14 cellular contexts compared by ENCODE assay signal in genomic region chr5:40842351-40842750, GRCh38. TPM values are rescaled to one million over a fixed set of nuclear protein-coding genes. Genes with fewer than 3 reads are reported as not detected.
DNase-seq lines count a peak whose midpoint lies in the region; ATAC-seq and TF ChIP-seq lines count a peak whose summit lies in the region.
"Had no signal": no experiment of that assay in that cellular context is flagged by ENCODE, and none has a peak within 500 bp of the region (broad histone marks: within the 10 kb centered on the region; RNA-seq: fewer than 3 reads in every experiment).

No MANE protein-coding gene starts in this region.

- TF ChIP-seq CTCF in DOHH2 (IDR thresholded peaks at IDR 0.05; ENCODE audit: low read depth, low read length, poor library complexity, severe bottlenecking) (no peak), fibroblast of pulmonary artery (IDR thresholded peaks at IDR 0.05; ENCODE audit: low read length, missing control alignments) (no peak)

- H3K27me3 Mint-ChIP-seq in T-cell = peaks cover 4 to 10% of the 10 kb centered on the region in 2 donors
- peaks cover 18% of the 10 kb centered on the region for H3K27me3 Mint-ChIP-seq in T-helper 2 cell treated with Interferon-gamma antibody and Interleukin-4, amounts not matched to agents 5 μg/mL and 100 μg/mL, for 36 hours (ENCODE audit: low read depth)

- no peak for DNase-seq in SJCRH30
- peak; percentile 33 for DNase-seq in fibroblast of pulmonary artery (ENCODE audit: low read depth)
- DNase-seq in renal cortical epithelial cell (ENCODE audit: low read depth) = peak; percentile 19
- no peak for DNase-seq in T-cell
- DNase-seq in SHP77 treated with DMSO at 0.1 percent for 48 hours (lab: John Stamatoyannopoulos, UW) = no peak
- no peak for DNase-seq in T-helper 2 cell treated with Interferon-gamma antibody and Interleukin-4, amounts not matched to agents 5 μg/mL and 100 μg/mL, for 36 hours (ENCODE audit: low spot score)
- DNase-seq: activated CD4-positive, alpha-beta T cell treated with anti-CD3 and anti-CD28 coated beads for 1 hour; activated naive CD8-positive, alpha-beta T cell treated with anti-CD3 and anti-CD28 coated beads, Interleukin-2, amount 10 ng/mL, durations not matched to agents 7 days and 5 days; mucosa of descending colon; NCI-H1436; stimulated activated CD4-positive, alpha-beta T cell treated with anti-CD3 and anti-CD28 coated beads, Interleukin-2, amount 100 ng/mL, for 48 hours had no signal

- H3K4me1 ChIP-seq in DOHH2 (ENCODE audit: control insufficient read depth, low read length) = peaks cover 38% of the 10 kb centered on the region
- H3K4me1 ChIP-seq in SJCRH30 = peaks cover 11% of the 10 kb centered on the region

- POLR2A ChIA-PET in T-cell (lab: Charles Lee) = interaction anchor here in 1 of 2 donors (0.6 kb wide), 1 partner anchor 21 kb away, joined by 11 read pairs; no protein-coding TSS in a partner anchor

- no peaks in the 10 kb centered on the region for H3K79me2 ChIP-seq in DOHH2 (ENCODE audit: control insufficient read depth, low read length)

- H3K9me2 ChIP-seq in DOHH2 (replicated peaks; ENCODE audit: control insufficient read depth, low read length) = no peaks in the 10 kb centered on the region

- H3K36me3 ChIP-seq in DOHH2 (ENCODE audit: control insufficient read depth, low read length) (no peaks in the 10 kb centered on the region), SJCRH30 (no peaks in the 10 kb centered on the region)

- H3K36me3 Mint-ChIP-seq in T-cell = peaks cover 8% of the 10 kb centered on the region
- H3K36me3 Mint-ChIP-seq in T-helper 2 cell treated with Interferon-gamma antibody and Interleukin-4, amounts not matched to agents 5 μg/mL and 100 μg/mL, for 36 hours (ENCODE audit: low read depth) = peaks cover 8% of the 10 kb centered on the region

- CTCF ChIA-PET in T-cell (lab: Charles Lee) = no interaction called here

- H3K27me3 ChIP-seq in DOHH2 (ENCODE audit: control insufficient read depth, low read length) = no peaks in the 10 kb centered on the region
- no peaks in the 10 kb centered on the region for H3K27me3 ChIP-seq in SJCRH30

- no peaks in the 10 kb centered on the region for H3K9me3 Mint-ChIP-seq in T-cell
- no peaks in the 10 kb centered on the region for H3K9me3 Mint-ChIP-seq in T-helper 2 cell treated with Interferon-gamma antibody and Interleukin-4, amounts not matched to agents 5 μg/mL and 100 μg/mL, for 36 hours
- H3K9me3 Mint-ChIP-seq: activated naive CD8-positive, alpha-beta T cell treated with anti-CD3 and anti-CD28 coated beads, Interleukin-2, amount 10 ng/mL, durations not matched to agents 7 days and 5 days; GM23338 had no signal

- peak overlapping the region; percentile 72 for H3K4me3 ChIP-seq in DOHH2 (ENCODE audit: low read length)
- peak overlapping the region; percentile 51 for H3K4me3 ChIP-seq in SJCRH30
- H3K4me3 ChIP-seq in fibroblast of pulmonary artery (replicated peaks; ENCODE audit: low read depth, low read length) = peak overlapping the region; percentile 61
- H3K4me3 ChIP-seq: GM23338, mucosa of descending colon had no signal

- H3K4me2 ChIP-seq in DOHH2 (ENCODE audit: low read length) = peak overlapping the region; percentile 73

- H3K27ac ChIP-seq in DOHH2 (ENCODE audit: low read depth, low read length) (no peak overlapping the region), SJCRH30 (no peak overlapping the region; the same call in 1 of the 2 replicates)

- H3K9me3 ChIP-seq in DOHH2 (ENCODE audit: control insufficient read depth, insufficient read depth, low read length) (no peaks in the 10 kb centered on the region), SJCRH30 (replicated peaks) (no peaks in the 10 kb centered on the region)
- H3K9me3 ChIP-seq: mucosa of descending colon had no signal

- H3K4me1 Mint-ChIP-seq in T-cell = peaks cover 19 to 38% (median 24%) of the 10 kb centered on the region in 3 donors
- H3K4me1 Mint-ChIP-seq in T-helper 2 cell treated with Interferon-gamma antibody and Interleukin-4, amounts not matched to agents 5 μg/mL and 100 μg/mL, for 36 hours (ENCODE audit: low read depth) = peaks cover 12% of the 10 kb centered on the region

- peak overlapping the region in 1 of 3 donors; percentile 79 for H3K4me3 Mint-ChIP-seq in T-cell
- H3K4me3 Mint-ChIP-seq in T-helper 2 cell treated with Interferon-gamma antibody and Interleukin-4, amounts not matched to agents 5 μg/mL and 100 μg/mL, for 36 hours = no peak overlapping the region

- no peak for ATAC-seq in T-cell (replicated peaks in 1 of 4)
- no peak for ATAC-seq in GM21423 (IDR thresholded peaks at IDR 0.05; ENCODE audit: unreplicated experiment)
- ATAC-seq: GM23338, mucosa of descending colon had no signal

- H3F3A ChIP-seq in DOHH2 (ENCODE audit: control insufficient read depth, insufficient read depth) = 0 out of 2 replicates have a peak, but pooled peaks cover 7% of the 10 kb centered on the region

- no peaks in the 10 kb centered on the region for H4K20me1 ChIP-seq in DOHH2 (ENCODE audit: control insufficient read depth, insufficient read depth, low read depth, low read length)

- no peak overlapping the region for H3K27ac Mint-ChIP-seq in T-cell
- H3K27ac Mint-ChIP-seq in T-helper 2 cell treated with Interferon-gamma antibody and Interleukin-4, amounts not matched to agents 5 μg/mL and 100 μg/mL, for 36 hours = no peak overlapping the region
- H3K27ac Mint-ChIP-seq: activated naive CD8-positive, alpha-beta T cell treated with anti-CD3 and anti-CD28 coated beads, Interleukin-2, amount 10 ng/mL, durations not matched to agents 7 days and 5 days; GM23338 had no signal

RNA-seq across cellular contexts. Expression of gene CARD6, which starts 1.2 kb away (rescaled TPM):
- 2.7 and 3.0 TPM in 2 replicates for total RNA-seq in SJCRH30 (2014; rRNA removed; shearing (Covaris generic))
- total RNA-seq in renal cortical epithelial cell = 7.0 and 10.8 TPM in 2 replicates
- total RNA-seq in T-cell = 1 to 10 TPM; 1.3 to 4.3 (median 2.2) TPM

RNA-seq across cellular contexts. Expression of gene RPL37, which starts 7.3 kb away (rescaled TPM):
- total RNA-seq in SJCRH30 (2014; rRNA removed; shearing (Covaris generic)) = 5,451 and 5,689 TPM in 2 replicates
- 168 and 350 TPM in 2 replicates for total RNA-seq in renal cortical epithelial cell
- total RNA-seq in T-cell = 1,000 to 10,000 TPM; 2,003 to 2,190 (median 2,100) TPM

RNA-seq across cellular contexts. Expression of gene PRKAA1, which starts 44.2 kb away (rescaled TPM):
- 81.1 and 103 TPM in 2 replicates for total RNA-seq in SJCRH30 (2014; rRNA removed; shearing (Covaris generic))
- total RNA-seq in renal cortical epithelial cell (98.4 and 110 TPM in 2 replicates), T-cell (100 to 1,000 TPM in 2 of 5 donors, 10 to 100 TPM in 3; 92.3 to 112 (median 96.7) TPM)

Comparison
In these comparisons a context has a peak if more than half of its experiments do, and no peak if none do; other contexts are left out.
1. DNase-seq: peak in fibroblast of pulmonary artery (single experiment) and renal cortical epithelial cell (single experiment); none in SJCRH30 (0 of 2), T-cell (0 of 34), SHP77 treated with DMSO at 0.1 percent for 48 hours (single experiment) and T-helper 2 cell treated with Interferon-gamma antibody and Interleukin-4, amounts not matched to agents 5 μg/mL and 100 μg/mL, for 36 hours (single experiment).
2. Peak in every context shown above with its lines, with median percentiles within 50 percentile points of each other: H3K4me3 ChIP-seq.